9 cellular contexts compared by ENCODE assay signal in genomic region chr2:24360963-24361330, GRCh38. TPM values are rescaled to one million over a fixed set of nuclear protein-coding genes. Genes with fewer than 3 reads are reported as not detected.
DNase-seq lines count a peak whose midpoint lies in the region; ATAC-seq, FAIRE-seq and TF ChIP-seq lines count a peak whose summit lies in the region.
"Had no signal": no experiment of that assay in that cellular context is flagged by ENCODE, and none has a peak within 500 bp of the region (broad histone marks: within the 10 kb centered on the region; RNA-seq: fewer than 3 reads in every experiment).

No MANE protein-coding gene starts in this region.

- no peak for DNase-seq in activated T-cell treated with anti-CD3 and anti-CD28 coated beads, Interleukin-2, amount 50 U/mL, for 72 hours
- DNase-seq in activated T-cell treated with anti-CD3 and anti-CD28 coated beads, Interleukin-2, amount 50 U/mL, for 48 hours, result no peak
- DNase-seq in K562 (ENCODE audit: extremely low read depth in 1 of 4, low spot score in 3 of 4), result no peak
- no peak for DNase-seq in memory B cell (ENCODE audit: low spot score in 2 of 2)
- no peak for DNase-seq in transverse colon
- no peak for DNase-seq in DMS153 (lab: John Stamatoyannopoulos, UW)
- DNase-seq in HUDEP-2 (lab: John Stamatoyannopoulos, UW; ENCODE audit: unreplicated experiment in 76 of 76), result no peak
- no peak for DNase-seq in cerebellar nuclear complex (lab: John Stamatoyannopoulos, UW)

- WGBS in K562 (ENCODE audit: insufficient coverage, low coverage, missing lambda C conversion rate), result 88% methylated on average over 15 of the region's 15 CpGs
- WGBS in transverse colon (ENCODE audit: low coverage in 1 of 2), 2 donors, result 80 to 93% methylated on average over 1 to 15 of the region's 15 CpGs

- H3K4me2 ChIP-seq in K562 (ENCODE audit: insufficient read depth, low read length), result peak overlapping the region; percentile 84

- no peak for TF ChIP-seq RAD21 in K562 (CRISPR knock-in tag; conservative IDR thresholded peaks at IDR 0.05 in 1 of 2, IDR thresholded peaks at IDR 0.05 in 1 of 2)

- H3K9me3 ChIP-seq in K562 (replicated peaks; ENCODE audit: control insufficient read depth, insufficient read depth, low read depth, low read length) (no peaks in the 10 kb centered on the region), transverse colon (no peaks in the 10 kb centered on the region)

- H3K36me3 Mint-ChIP-seq in activated T-cell treated with anti-CD3 and anti-CD28 coated beads, Interleukin-2, amount 50 U/mL, for 72 hours (ENCODE audit: insufficient read depth in 2 of 2), result peaks cover 0 to 5% of the 10 kb centered on the region in 2 donors
- peaks cover 4% of the 10 kb centered on the region for H3K36me3 Mint-ChIP-seq in memory B cell

- no peaks in the 10 kb centered on the region for H3K27me3 ChIP-seq in K562 (ENCODE audit: control insufficient read depth in 2 of 2, insufficient read depth in 2 of 2, low read length in 2 of 2)
- no peaks in the 10 kb centered on the region for H3K27me3 ChIP-seq in transverse colon

- H3K4me1 ChIP-seq in K562 (replicated peaks in 1 of 2; ENCODE audit: control insufficient read depth in 2 of 2, insufficient read depth in 2 of 2, low read length in 2 of 2) (peaks cover 21 to 29% of the 10 kb centered on the region in 2 experiments), transverse colon (peaks cover 0 to 36% (median 24%) of the 10 kb centered on the region in 4 donors)

- no peak for FAIRE-seq in K562 (lab: Jason Lieb, UNC)
- FAIRE-seq: G401.6 had no signal

- intact Hi-C loops in K562 (cut with micrococcal nuclease), result no loop called here
- intact Hi-C loops in transverse colon (cut with DNase I; ENCODE audit: low total_unique reads), result no loop called here

- peak overlapping the region; percentile 85 to 95; a peak in 3 of 4 replicates for H3K9ac ChIP-seq in K562 (ENCODE audit: insufficient read depth in 1 of 2, low read depth in 2 of 2, low read length in 2 of 2)

- peak overlapping the region; percentile 71 to 99 for H3K4me3 Mint-ChIP-seq in activated T-cell treated with anti-CD3 and anti-CD28 coated beads, Interleukin-2, amount 50 U/mL, for 72 hours
- peak overlapping the region; percentile 89 for H3K4me3 Mint-ChIP-seq in memory B cell

- H3K9me1 ChIP-seq in K562 (ENCODE audit: control insufficient read depth, insufficient read depth, low read length), result no peaks in the 10 kb centered on the region

- peaks cover 25% of the 10 kb centered on the region; the same call in 2 of the 3 replicates for H3K79me2 ChIP-seq in K562 (ENCODE audit: control insufficient read depth, insufficient read depth, low read length)

- peak overlapping the region; percentile 94 for H3K4me3 ChIP-seq in K562
- H3K4me3 ChIP-seq in transverse colon, result peak overlapping the region; percentile 72 to 100 (median 90)

- no peaks in the 10 kb centered on the region for H3K9me3 Mint-ChIP-seq in activated T-cell treated with anti-CD3 and anti-CD28 coated beads, Interleukin-2, amount 50 U/mL, for 72 hours
- no peaks in the 10 kb centered on the region for H3K9me3 Mint-ChIP-seq in memory B cell

- peaks cover 34% of the 10 kb centered on the region for H3K4me1 Mint-ChIP-seq in activated T-cell treated with anti-CD3 and anti-CD28 coated beads, Interleukin-2, amount 50 U/mL, for 72 hours (ENCODE audit: low read depth)
- H3K4me1 Mint-ChIP-seq in memory B cell, result peaks cover 32% of the 10 kb centered on the region

- TF ChIP-seq EP300 in K562 (IDR thresholded peaks at IDR 0.05; ENCODE audit: low read length) (no peak), transverse colon (IDR thresholded peaks at IDR 0.05; ENCODE audit: low read depth) (no peak)

- no peak for ATAC-seq in activated T-cell treated with anti-CD3 and anti-CD28 coated beads, Interleukin-2, amount 50 U/mL, for 72 hours (replicated peaks in 1 of 2)
- no peak for ATAC-seq in K562
- no peak for ATAC-seq in memory B cell (ENCODE audit: low read depth)

- H4K20me1 ChIP-seq in K562 (replicated peaks; ENCODE audit: control insufficient read depth, insufficient read depth, low read length), result no peaks in the 10 kb centered on the region

- no peaks in the 10 kb centered on the region for H3K27me3 Mint-ChIP-seq in activated T-cell treated with anti-CD3 and anti-CD28 coated beads, Interleukin-2, amount 50 U/mL, for 72 hours (ENCODE audit: low read depth)
- H3K27me3 Mint-ChIP-seq in memory B cell, result no peaks in the 10 kb centered on the region

- CTCF ChIA-PET in K562 (lab: Yijun Ruan, JAX; ENCODE audit: low intra/inter-chr PET ratio), result no interaction called here

- H3K36me3 ChIP-seq in K562 (ENCODE audit: control insufficient read depth, insufficient read depth, low read length), result no peaks in the 10 kb centered on the region; the same call in 2 of the 3 replicates
- no peaks in the 10 kb centered on the region for H3K36me3 ChIP-seq in transverse colon

- POLR2A ChIA-PET in K562 (lab: Yijun Ruan, JAX), result interaction anchor here (0.6 to 2.7 kb wide), 6 partner anchors 14 to 309 kb away, joined by 3 to 12 read pairs (median 5); no protein-coding TSS in a partner anchor

- H3K27ac Mint-ChIP-seq in activated T-cell treated with anti-CD3 and anti-CD28 coated beads, Interleukin-2, amount 50 U/mL, for 72 hours, result peak overlapping the region; percentile 94
- peak overlapping the region; percentile 100 for H3K27ac Mint-ChIP-seq in memory B cell

- TF ChIP-seq CTCF in K562 (IDR thresholded peaks at IDR 0.05 in 2 of 3, conservative IDR thresholded peaks at IDR 0.05 in 1 of 3; ENCODE audit: insufficient read depth in 2 of 3, low read depth in 1 of 3, low read length in 3 of 3) (no peak), transverse colon (IDR thresholded peaks at IDR 0.05) (no peak)

- H3K27ac ChIP-seq in K562 (ENCODE audit: extremely low read depth, low read depth, low read length) (peak overlapping the region; percentile 85; the same call in 2 of the 3 replicates), transverse colon (peak overlapping the region; percentile 92 to 97 (median 96))

- TF ChIP-seq POLR2A in K562 (conservative IDR thresholded peaks at IDR 0.05) (no peak), transverse colon (IDR thresholded peaks at IDR 0.05) (no peak)

- BruUV-seq in K562 (replicated peaks; lab: Mats Ljungman, UMichigan), result TSS peak; percentile 60

- in situ Hi-C loops in K562 (cut with MboI), result no loop called here
- in situ Hi-C loops in transverse colon (cut with MboI; ENCODE audit: low pct_ligation_motif_present in 1 of 4, low pct_unique_long_range_greater_than_20kb in 1 of 4, low sequenced_read_pairs in 3 of 4), result no loop called here

- H2AFZ ChIP-seq in K562 (ENCODE audit: low read depth, low read length), result peak overlapping the region; percentile 100

TF ChIP-seq in K562, 482 proteins besides CTCF, POLR2A, EP300 and RAD21:
- TF ChIP-seq E2F3 (CRISPR knock-in tag; IDR thresholded peaks at IDR 0.05) (no peak), ZNF263 (CRISPR knock-in tag; IDR thresholded peaks at IDR 0.05; ENCODE audit: borderline replicate concordance) (0 out of 2 replicates have a peak, but pooled peaks have one; percentile 9)

RNA-seq across cellular contexts. Expression of gene ITSN2, which starts 0.6 kb away (rescaled TPM):
- 10 to 100 TPM; 63.4 to 72.4 TPM for total RNA-seq in activated T-cell treated with anti-CD3 and anti-CD28 coated beads, Interleukin-2, amount 50 U/mL, for 72 hours
- 15.5 and 26.4 TPM in 2 replicates for total RNA-seq in K562 (2011; cell fraction: chromatin; rRNA removed; ENCODE audit: low replicate concordance)
- total RNA-seq in K562 (2011; cell fraction: nucleolus; rRNA removed), result 3.3 and 6.2 TPM in 2 replicates
- total RNA-seq in K562 (2011; cell fraction: nucleoplasm; rRNA removed), result 12.0 and 18.2 TPM in 2 replicates
- 12.5 and 15.2 TPM in 2 replicates for total RNA-seq in K562 (2014; rRNA removed)
- total RNA-seq in K562 (2014; rRNA removed; fragmentation: Illumina TruSeq; extraction: Trizol), result 16.4 and 18.7 TPM in 2 replicates
- 13.8 and 15.0 TPM in 2 replicates for total RNA-seq in K562 (2015; rRNA removed; fragmentation: Illumina TruSeq; extraction: Trizol)
- total RNA-seq in K562 (2021), result 16.6 and 19.9 TPM in 2 replicates
- polyA plus RNA-seq in K562 (2011; rRNA removed), result 13.2 and 15.4 TPM in 2 replicates
- polyA plus RNA-seq in K562 (2011; cell fraction: cytosol; rRNA removed), result 6.7 and 9.2 TPM in 2 replicates
- 23.8 and 26.9 TPM in 2 replicates for polyA plus RNA-seq in K562 (2011; cell fraction: nucleus; rRNA removed)
- polyA plus RNA-seq in K562 (2012), result 11.0 and 16.4 TPM in 2 replicates
- 13.3 and 16.3 TPM in 2 replicates for polyA plus RNA-seq in K562 (2014; fragmentation: Illumina TruSeq; extraction: Trizol)
- polyA plus RNA-seq in K562 (2014; fragmentation: Nextera tagmentation; extraction: Ambion mirVana), result 1 to 10 TPM; 6.6 to 6.7 TPM
- 9.9 and 16.6 TPM in 2 replicates for polyA plus RNA-seq in K562 (2014; rRNA removed)
- polyA minus RNA-seq in K562 (2011; rRNA and poly(A)+ RNA removed), result 25.8 and 26.9 TPM in 2 replicates
- 9.6 and 12.5 TPM in 2 replicates for polyA minus RNA-seq in K562 (2011; cell fraction: cytosol; rRNA and poly(A)+ RNA removed)
- polyA minus RNA-seq in K562 (2011; cell fraction: nucleus; rRNA and poly(A)+ RNA removed), result 8.9 and 15.6 TPM in 2 replicates
- total RNA-seq in transverse colon, result 10 to 100 TPM; 32.8 to 58.0 (median 41.4) TPM
